ENCODE assay signal across 29 cellular contexts in the genomic region with DNA sequence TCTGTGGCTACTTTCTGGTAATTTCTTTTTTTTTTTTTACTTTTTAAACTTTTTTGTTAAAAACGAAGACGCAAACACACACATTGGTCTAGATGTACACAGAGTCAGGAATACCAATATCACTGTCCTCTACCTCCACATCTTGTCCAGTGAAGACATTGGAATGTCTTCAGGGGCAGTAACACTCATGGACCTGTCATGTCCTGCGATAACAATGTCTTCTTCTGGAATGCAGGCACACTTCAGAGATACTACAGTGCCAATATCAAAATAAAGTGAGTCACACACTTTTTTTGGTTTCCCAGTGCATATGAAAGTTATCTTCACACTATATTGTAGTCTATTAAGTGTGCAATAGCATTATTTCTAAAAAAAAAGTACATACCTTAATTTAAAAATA.
DNase-seq lines count a peak whose midpoint lies in the region; ATAC-seq and TF ChIP-seq lines count a peak whose summit lies in the region.
"Had no signal": no experiment of that assay in that cellular context is flagged by ENCODE, and none has a peak within 500 bp of the region (broad histone marks: within the 10 kb centered on the region; RNA-seq: fewer than 3 reads in every experiment).

No MANE protein-coding gene starts in this region.

- TF ChIP-seq CTCF in fibroblast of mammary gland (conservative IDR thresholded peaks at IDR 0.05; ENCODE audit: control insufficient read depth, insufficient read depth, low read depth, low read length) (no peak), heart left ventricle (IDR thresholded peaks at IDR 0.05) (no peak)

- no peaks in the 10 kb centered on the region for H3K36me3 ChIP-seq in naive thymus-derived CD4-positive, alpha-beta T cell (ENCODE audit: control insufficient read depth in 2 of 3, insufficient read depth in 3 of 3, low read length in 3 of 3)
- H3K36me3 ChIP-seq in heart left ventricle: no peaks in the 10 kb centered on the region

- H3K27me3 ChIP-seq in naive thymus-derived CD4-positive, alpha-beta T cell (ENCODE audit: control insufficient read depth in 2 of 2, insufficient read depth in 2 of 2, low read length in 2 of 2): no peaks in the 10 kb centered on the region
- no peaks in the 10 kb centered on the region for H3K27me3 ChIP-seq in heart left ventricle

- DNase-seq in HS-5 (ENCODE audit: low read depth) (peak; percentile 67), RPMI7951 (ENCODE audit: low read depth) (peak; percentile 21), fibroblast of mammary gland (ENCODE audit: low read depth) (peak; percentile 40), heart left ventricle (no peak), KBM-7 (no peak)
- no peak for DNase-seq in naive thymus-derived CD4-positive, alpha-beta T cell
- DNase-seq: activated CD4-positive, alpha-beta T cell treated with anti-CD3 and anti-CD28 coated beads, Interleukin-2, amount 50 U/mL, for 48 hours; activated CD4-positive, CD25-positive, alpha-beta regulatory T cell treated with anti-CD3 and anti-CD28 coated beads, Interleukin-2, amount 50 U/mL, for 72 hours; activated naive CD8-positive, alpha-beta T cell treated with anti-CD3 and anti-CD28 coated beads, Interleukin-2, amount 50 U/mL, for 24 hours; activated T-cell treated with anti-CD3 and anti-CD28 coated beads, Interleukin-2, amount 50 U/mL, for 72 hours; C1 segment of cervical spinal cord; Caco-2; DMS79; islet precursor cell; left ventricle myocardium superior; mesendoderm; MM.1S; NCI-H1930; NCI-H524; retina; SHP77 treated with DMSO at 0.1 percent for 48 hours; small intestine; stimulated activated naive CD4-positive, alpha-beta T cell; T-helper 2 cell had no signal

- no peak for TF ChIP-seq POLR2A in heart left ventricle (IDR thresholded peaks at IDR 0.05)

- H3K36me3 Mint-ChIP-seq in naive thymus-derived CD4-positive, alpha-beta T cell: no peaks in the 10 kb centered on the region
- H3K36me3 Mint-ChIP-seq: type B pancreatic cell had no signal

- H3K4me3 ChIP-seq in fibroblast of mammary gland (ENCODE audit: control insufficient read depth, low read depth, low read length) (no peak overlapping the region), heart left ventricle (no peak overlapping the region)
- H3K4me3 ChIP-seq in naive thymus-derived CD4-positive, alpha-beta T cell (ENCODE audit: low read length): no peak overlapping the region
- H3K4me3 ChIP-seq: K562 had no signal

- WGBS in heart left ventricle, 4 donors: 77 to 86% (median 83%) methylated on average over 3 of the region's 3 CpGs

- no peak overlapping the region for H3K4me3 Mint-ChIP-seq in naive thymus-derived CD4-positive, alpha-beta T cell
- H3K4me3 Mint-ChIP-seq: activated naive CD8-positive, alpha-beta T cell treated with anti-CD3 and anti-CD28 coated beads, Interleukin-2, amount 50 U/mL, for 24 hours; activated T-cell treated with anti-CD3 and anti-CD28 coated beads, Interleukin-2, amount 50 U/mL, for 72 hours; neural crest cell; type B pancreatic cell had no signal

- H3K4me1 Mint-ChIP-seq in naive thymus-derived CD4-positive, alpha-beta T cell: no peaks in the 10 kb centered on the region
- H3K4me1 Mint-ChIP-seq: activated naive CD8-positive, alpha-beta T cell treated with anti-CD3 and anti-CD28 coated beads, Interleukin-2, amount 50 U/mL, for 24 hours; neural crest cell had no signal

- peaks cover 0 to 8% (median 0%) of the 10 kb centered on the region in 5 donors for H3K27me3 Mint-ChIP-seq in naive thymus-derived CD4-positive, alpha-beta T cell
- H3K27me3 Mint-ChIP-seq: type B pancreatic cell had no signal

- CTCF ChIA-PET in naive thymus-derived CD4-positive, alpha-beta T cell (lab: Charles Lee): interaction anchor here (0.6 kb wide), 1 partner anchor 694 kb away, joined by 3 read pairs; no protein-coding TSS in a partner anchor

- H3K9me3 ChIP-seq in naive thymus-derived CD4-positive, alpha-beta T cell (ENCODE audit: control insufficient read depth in 2 of 3, low read length in 3 of 3): no peaks in the 10 kb centered on the region
- no peaks in the 10 kb centered on the region for H3K9me3 ChIP-seq in heart left ventricle
- H3K9me3 ChIP-seq: Caco-2 had no signal

- no peak overlapping the region for H3K27ac Mint-ChIP-seq in naive thymus-derived CD4-positive, alpha-beta T cell
- H3K27ac Mint-ChIP-seq: activated naive CD8-positive, alpha-beta T cell treated with anti-CD3 and anti-CD28 coated beads, Interleukin-2, amount 50 U/mL, for 24 hours; activated T-cell treated with anti-CD3 and anti-CD28 coated beads, Interleukin-2, amount 50 U/mL, for 72 hours; type B pancreatic cell had no signal

- H3K9me3 Mint-ChIP-seq in naive thymus-derived CD4-positive, alpha-beta T cell: peaks cover 0 to 2% (median 0%) of the 10 kb centered on the region in 11 donors
- H3K9me3 Mint-ChIP-seq: activated naive CD8-positive, alpha-beta T cell treated with anti-CD3 and anti-CD28 coated beads, Interleukin-2, amount 50 U/mL, for 24 hours; activated T-cell treated with anti-CD3 and anti-CD28 coated beads, Interleukin-2, amount 50 U/mL, for 72 hours; neural crest cell; type B pancreatic cell had no signal

- in situ Hi-C loops in KBM-7 (cut with MboI; ENCODE audit: low pct_unique_long_range_greater_than_20kb, low sequenced_read_pairs): no loop called here

- no peak for ATAC-seq in HG02571 (IDR thresholded peaks at IDR 0.05; ENCODE audit: unreplicated experiment)
- no peak for ATAC-seq in naive thymus-derived CD4-positive, alpha-beta T cell
- no peak for ATAC-seq in heart left ventricle
- ATAC-seq: activated naive CD8-positive, alpha-beta T cell treated with anti-CD3 and anti-CD28 coated beads, Interleukin-2, amount 50 U/mL, for 24 hours; activated T-cell treated with anti-CD3 and anti-CD28 coated beads, Interleukin-2, amount 50 U/mL, for 72 hours; left ventricle myocardium superior had no signal

- intact Hi-C loops in naive thymus-derived CD4-positive, alpha-beta T cell (cut with micrococcal nuclease): no loop called here
- intact Hi-C loops in heart left ventricle (cut with DNase I): no loop called here

- H3K27ac ChIP-seq in naive thymus-derived CD4-positive, alpha-beta T cell (ENCODE audit: low read depth, low read length): no peak overlapping the region
- no peak overlapping the region for H3K27ac ChIP-seq in heart left ventricle
- H3K27ac ChIP-seq: parathyroid adenoma had no signal

- POLR2A ChIA-PET in naive thymus-derived CD4-positive, alpha-beta T cell (lab: Charles Lee): no interaction called here

- no peaks in the 10 kb centered on the region for H3K4me1 ChIP-seq in naive thymus-derived CD4-positive, alpha-beta T cell (ENCODE audit: control insufficient read depth in 2 of 2, insufficient read depth in 2 of 2, low read length in 2 of 2)
- H3K4me1 ChIP-seq in heart left ventricle: peaks cover 0 to 13% (median 10%) of the 10 kb centered on the region in 12 donors
- H3K4me1 ChIP-seq: parathyroid adenoma had no signal

Comparison
In these comparisons a context has a peak if more than half of its experiments do, and no peak if none do; other contexts are left out.
1. DNase-seq: peak in HS-5 (single experiment), RPMI7951 (single experiment) and fibroblast of mammary gland (single experiment); none in naive thymus-derived CD4-positive, alpha-beta T cell (0 of 9), heart left ventricle (0 of 5) and KBM-7 (single experiment).